In the genomic region with DNA sequence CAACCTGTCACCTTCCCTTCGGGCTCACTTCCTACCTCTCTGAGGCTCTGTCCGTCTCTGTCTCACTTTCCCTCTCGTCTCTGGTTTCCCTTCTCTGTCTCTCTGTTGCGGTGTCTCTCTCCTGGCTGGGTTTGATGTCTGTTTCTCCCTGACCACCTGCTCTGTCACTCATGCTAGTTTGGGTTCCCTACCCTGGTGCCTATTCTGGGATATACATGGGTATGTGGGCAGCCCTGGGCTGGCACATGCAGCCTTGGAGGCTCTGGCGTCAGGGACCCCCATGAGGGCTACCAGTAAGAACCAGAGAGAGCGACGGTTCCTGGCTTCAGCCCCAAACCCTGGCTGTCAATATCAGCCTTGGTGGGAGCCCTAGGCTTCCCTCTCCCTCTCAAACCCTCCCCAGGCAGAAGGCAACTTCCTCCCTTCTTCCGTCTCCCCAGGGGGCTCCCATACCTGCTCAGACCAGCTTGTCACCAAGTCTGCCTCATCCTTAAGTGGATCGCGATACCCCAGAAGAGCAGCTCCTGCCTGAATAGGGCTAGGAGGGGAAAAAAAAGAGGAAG, we compare ENCODE assay signal across 1 cellular context.
A peak's percentile ranks its signal among the peaks of the same experiment; 100 is the strongest.
TF ChIP-seq lines count a peak whose summit lies in the region.

No MANE protein-coding gene starts in this region.

TF ChIP-seq in K562, 482 proteins besides CTCF, POLR2A, EP300 and RAD21:
- TF ChIP-seq NFRKB (IDR thresholded peaks at IDR 0.05; ENCODE audit: low read depth): no peak
- peak; percentile 39; the same call in 1 of the 2 replicates for TF ChIP-seq PHF8 (IDR thresholded peaks at IDR 0.05; ENCODE audit: borderline replicate concordance, low read length)
- no peak for TF ChIP-seq ELF4 (CRISPR knock-in tag; IDR thresholded peaks at IDR 0.05)
- peak; percentile 96 for TF ChIP-seq SPI1 (IDR thresholded peaks at IDR 0.05; ENCODE audit: borderline replicate concordance, low read depth, low read length)
- TF ChIP-seq GABPB1 (CRISPR knock-in tag; IDR thresholded peaks at IDR 0.05): peak; percentile 42; the same call in 1 of the 2 replicates
- peak in 1 of 2 experiments; percentile 49; a peak in 1 of 4 replicates for TF ChIP-seq HDAC1 (IDR thresholded peaks at IDR 0.05)
- TF ChIP-seq RBM14 (IDR thresholded peaks at IDR 0.05; ENCODE audit: borderline replicate concordance, insufficient read depth, low read depth, low read length): no peak
- TF ChIP-seq MCM7 (IDR thresholded peaks at IDR 0.05): no peak
- TF ChIP-seq HDGF (IDR thresholded peaks at IDR 0.05): 0 out of 2 replicates have a peak, but pooled peaks have one; percentile 40
- no peak for TF ChIP-seq U2AF2 (optimal IDR thresholded peaks at IDR 0.05; ENCODE audit: low read depth, low read length)
- peak; percentile 32; the same call in 1 of the 2 replicates for TF ChIP-seq PKNOX1 (IDR thresholded peaks at IDR 0.05)
- TF ChIP-seq, protein P1, sequence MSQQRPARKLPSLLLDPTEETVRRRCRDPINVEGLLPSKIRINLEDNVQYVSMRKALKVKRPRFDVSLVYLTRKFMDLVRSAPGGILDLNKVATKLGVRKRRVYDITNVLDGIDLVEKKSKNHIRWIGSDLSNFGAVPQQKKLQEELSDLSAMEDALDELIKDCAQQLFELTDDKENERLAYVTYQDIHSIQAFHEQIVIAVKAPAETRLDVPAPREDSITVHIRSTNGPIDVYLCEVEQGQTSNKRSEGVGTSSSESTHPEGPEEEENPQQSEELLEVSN (IDR thresholded peaks at IDR 0.05; ENCODE audit: borderline replicate concordance in 1 of 2, extremely low read depth in 1 of 2, insufficient read depth in 1 of 2, insufficient read length in 1 of 2, low read depth in 1 of 2, low read length in 1 of 2, poor library complexity in 1 of 2, severe bottlenecking in 1 of 2): peak in 1 of 2 experiments; percentile 1
- 0 out of 2 replicates have a peak, but pooled peaks have one; percentile 53 for TF ChIP-seq KAT7 (CRISPR knock-in tag; IDR thresholded peaks at IDR 0.05; ENCODE audit: borderline replicate concordance)
- 0 out of 4 replicates have a peak, but pooled peaks of 1 of the 2 experiments have one; percentile 24 for TF ChIP-seq ETV6 (IDR thresholded peaks at IDR 0.05; ENCODE audit: borderline replicate concordance in 1 of 2, low read depth in 2 of 2, low read length in 1 of 2)
- TF ChIP-seq ETV6 (CRISPR knock-in tag; IDR thresholded peaks at IDR 0.05; ENCODE audit: borderline replicate concordance): no peak
- TF ChIP-seq LCOR (CRISPR knock-in tag; IDR thresholded peaks at IDR 0.05): peak; percentile 57; the same call in 1 of the 2 replicates
